In the genomic region with DNA sequence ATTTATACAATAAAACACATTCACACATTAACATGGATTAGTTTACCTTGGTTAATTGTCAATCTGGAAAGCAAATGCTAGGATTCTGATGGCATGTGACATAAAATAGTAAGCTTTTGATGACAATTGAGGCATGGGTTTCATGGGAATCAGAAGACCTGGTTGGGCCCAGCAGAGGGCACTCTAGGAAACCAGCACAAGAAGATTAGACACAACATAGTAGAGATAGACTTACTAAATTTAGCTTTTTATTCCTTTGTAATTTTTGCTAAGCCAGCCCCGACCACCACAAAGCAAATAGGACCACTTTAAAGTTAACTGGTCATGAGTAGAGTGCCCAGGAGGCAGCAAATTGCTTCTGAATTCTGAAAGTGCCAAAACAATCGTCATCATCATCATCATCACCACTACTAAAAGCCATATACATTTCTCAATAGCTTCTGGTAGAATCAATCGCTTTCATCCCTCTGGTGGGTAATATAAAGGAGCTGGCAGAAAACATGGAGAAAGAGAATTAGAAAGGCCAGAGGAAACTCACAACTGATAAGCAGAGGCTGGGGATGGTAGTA, we compare ENCODE assay signal across 8 cellular contexts.
DNase-seq lines count a peak whose midpoint lies in the region; ATAC-seq and TF ChIP-seq lines count a peak whose summit lies in the region.

No MANE protein-coding gene starts in this region.

- no peaks in the 10 kb centered on the region for H3K9me3 Mint-ChIP-seq in endothelial cell (ENCODE audit: unreplicated experiment)
- H3K9me3 Mint-ChIP-seq in nephron progenitor cell = no peaks in the 10 kb centered on the region

- TF ChIP-seq CTCF in endothelial cell (IDR thresholded peaks at IDR 0.05; ENCODE audit: unreplicated experiment) = peak; percentile 35
- peak; percentile 12 for TF ChIP-seq CTCF in nephron progenitor cell (IDR thresholded peaks at IDR 0.05)
- no peak for TF ChIP-seq CTCF in coronary artery (IDR thresholded peaks at IDR 0.05)

- no peak overlapping the region for H3K4me3 Mint-ChIP-seq in endothelial cell (ENCODE audit: unreplicated experiment)
- H3K4me3 Mint-ChIP-seq in nephron progenitor cell = no peak overlapping the region

- no peak overlapping the region for H3K27ac ChIP-seq in coronary artery

- H3K27me3 Mint-ChIP-seq in endothelial cell (ENCODE audit: unreplicated experiment) = peaks cover 3% of the 10 kb centered on the region
- peaks cover 5% of the 10 kb centered on the region for H3K27me3 Mint-ChIP-seq in nephron progenitor cell (ENCODE audit: low read depth, poor library complexity)

- H3K27ac Mint-ChIP-seq in endothelial cell (ENCODE audit: unreplicated experiment) (no peak overlapping the region), nephron progenitor cell (no peak overlapping the region)

- no peaks in the 10 kb centered on the region for H3K36me3 Mint-ChIP-seq in endothelial cell (ENCODE audit: low read depth, unreplicated experiment)
- H3K36me3 Mint-ChIP-seq in nephron progenitor cell (ENCODE audit: low read depth) = no peaks in the 10 kb centered on the region

- H3K4me1 Mint-ChIP-seq in endothelial cell (ENCODE audit: unreplicated experiment) = no peaks in the 10 kb centered on the region
- H3K4me1 Mint-ChIP-seq in nephron progenitor cell = no peaks in the 10 kb centered on the region

- peak; percentile 67 for DNase-seq in activated effector memory CD4-positive, alpha-beta T cell treated with anti-CD3 and anti-CD28 coated beads, Interleukin-2, amount 50 U/mL, for 16 hours
- no peak for DNase-seq in activated effector memory CD4-positive, alpha-beta T cell treated with Interleukin-2 at 50 U/mL for 16 hours
- peak; percentile 7 for DNase-seq in endothelial cell (ENCODE audit: low spot score)
- DNase-seq in nephron progenitor cell = no peak
- DNase-seq in cerebellum (ENCODE audit: low spot score) = no peak
- DNase-seq in coronary artery (ENCODE audit: low spot score) = no peak
- no peak for DNase-seq in NCI-H524 treated with DMSO at 0.1 percent for 48 hours (lab: John Stamatoyannopoulos, UW)

- H3K4me3 ChIP-seq in coronary artery = no peak overlapping the region

- peak; percentile 71 for ATAC-seq in SK-N-SH treated with all-trans-retinoic acid at 6 μM for 48 hours

TF ChIP-seq in SK-N-SH treated with all-trans-retinoic acid at 6 μM for 48 hours, 23 proteins besides CTCF, POLR2A, EP300 and RAD21:
- TF ChIP-seq, protein P1, sequence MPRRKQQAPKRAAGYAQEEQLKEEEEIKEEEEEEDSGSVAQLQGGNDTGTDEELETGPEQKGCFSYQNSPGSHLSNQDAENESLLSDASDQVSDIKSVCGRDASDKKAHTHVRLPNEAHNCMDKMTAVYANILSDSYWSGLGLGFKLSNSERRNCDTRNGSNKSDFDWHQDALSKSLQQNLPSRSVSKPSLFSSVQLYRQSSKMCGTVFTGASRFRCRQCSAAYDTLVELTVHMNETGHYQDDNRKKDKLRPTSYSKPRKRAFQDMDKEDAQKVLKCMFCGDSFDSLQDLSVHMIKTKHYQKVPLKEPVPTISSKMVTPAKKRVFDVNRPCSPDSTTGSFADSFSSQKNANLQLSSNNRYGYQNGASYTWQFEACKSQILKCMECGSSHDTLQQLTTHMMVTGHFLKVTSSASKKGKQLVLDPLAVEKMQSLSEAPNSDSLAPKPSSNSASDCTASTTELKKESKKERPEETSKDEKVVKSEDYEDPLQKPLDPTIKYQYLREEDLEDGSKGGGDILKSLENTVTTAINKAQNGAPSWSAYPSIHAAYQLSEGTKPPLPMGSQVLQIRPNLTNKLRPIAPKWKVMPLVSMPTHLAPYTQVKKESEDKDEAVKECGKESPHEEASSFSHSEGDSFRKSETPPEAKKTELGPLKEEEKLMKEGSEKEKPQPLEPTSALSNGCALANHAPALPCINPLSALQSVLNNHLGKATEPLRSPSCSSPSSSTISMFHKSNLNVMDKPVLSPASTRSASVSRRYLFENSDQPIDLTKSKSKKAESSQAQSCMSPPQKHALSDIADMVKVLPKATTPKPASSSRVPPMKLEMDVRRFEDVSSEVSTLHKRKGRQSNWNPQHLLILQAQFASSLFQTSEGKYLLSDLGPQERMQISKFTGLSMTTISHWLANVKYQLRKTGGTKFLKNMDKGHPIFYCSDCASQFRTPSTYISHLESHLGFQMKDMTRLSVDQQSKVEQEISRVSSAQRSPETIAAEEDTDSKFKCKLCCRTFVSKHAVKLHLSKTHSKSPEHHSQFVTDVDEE (CRISPR knock-in tag; IDR thresholded peaks at IDR 0.05) = no peak
- no peak for TF ChIP-seq TCF4 (CRISPR knock-in tag; IDR thresholded peaks at IDR 0.05; ENCODE audit: borderline replicate concordance)
- TF ChIP-seq BACH2 (CRISPR knock-in tag; IDR thresholded peaks at IDR 0.05; ENCODE audit: borderline replicate concordance) = no peak
- TF ChIP-seq ZNF8 (CRISPR knock-in tag; IDR thresholded peaks at IDR 0.05) = no peak
- no peak for TF ChIP-seq PPARA (CRISPR knock-in tag; IDR thresholded peaks at IDR 0.05; ENCODE audit: borderline replicate concordance)
- no peak for TF ChIP-seq ZNF70 (CRISPR knock-in tag; IDR thresholded peaks at IDR 0.05)
- no peak for TF ChIP-seq ZNF565 (CRISPR knock-in tag; conservative IDR thresholded peaks at IDR 0.05; ENCODE audit: low read depth)

Comparison
In these comparisons a context has a peak if more than half of its experiments do, and no peak if none do; other contexts are left out.
1. DNase-seq: peak in activated effector memory CD4-positive, alpha-beta T cell treated with anti-CD3 and anti-CD28 coated beads, Interleukin-2, amount 50 U/mL, for 16 hours (single experiment) and endothelial cell (single experiment); none in activated effector memory CD4-positive, alpha-beta T cell treated with Interleukin-2 at 50 U/mL for 16 hours (single experiment), nephron progenitor cell (single experiment), cerebellum (single experiment), coronary artery (single experiment) and NCI-H524 treated with DMSO at 0.1 percent for 48 hours (single experiment).